In genomic region chr3:197942956-197943556, GRCh38 we compare ENCODE assay signal across 9 cellular contexts. TPM values are rescaled to one million over a fixed set of nuclear protein-coding genes. Genes with fewer than 3 reads are reported as not detected.
A peak's percentile ranks its signal among the peaks of the same experiment; 100 is the strongest.
DNase-seq lines count a peak whose midpoint lies in the region; ATAC-seq, FAIRE-seq and TF ChIP-seq lines count a peak whose summit lies in the region.
"Had no signal": no experiment of that assay in that cellular context is flagged by ENCODE, and none has a peak within 500 bp of the region (broad histone marks: within the 10 kb centered on the region; RNA-seq: fewer than 3 reads in every experiment).

No MANE protein-coding gene starts in this region.

- DNase-seq in NCI-H1436 (lab: John Stamatoyannopoulos, UW) (peak; percentile 56), NCI-H1436 treated with DMSO at 0.1 percent for 48 hours (lab: John Stamatoyannopoulos, UW) (no peak), H54 (ENCODE audit: insufficient read length, low spot score) (no peak), NCI-H526 treated with DMSO at 0.1 percent for 48 hours (lab: John Stamatoyannopoulos, UW) (peak; percentile 29), mesendoderm (peak; percentile 64), HK-2 (ENCODE audit: unreplicated experiment) (no peak)
- DNase-seq in central memory CD8-positive, alpha-beta T cell (ENCODE audit: low spot score in 2 of 2): no peak
- no peak for DNase-seq in activated CD4-positive, alpha-beta memory T cell treated with anti-CD3 and anti-CD28 coated beads for 36 hours

- no peak overlapping the region for H3K9ac ChIP-seq in mesendoderm (ENCODE audit: low read length)
- H3K9ac ChIP-seq: BLaER1 treated with 17β-estradiol and CSF1 and Interleukin-3, amounts not matched to agents 10 nM and 100 nM had no signal

- peaks cover 3% of the 10 kb centered on the region for H3K36me3 Mint-ChIP-seq in central memory CD8-positive, alpha-beta T cell (ENCODE audit: insufficient read depth)
- peaks cover 3% of the 10 kb centered on the region for H3K36me3 Mint-ChIP-seq in activated CD4-positive, alpha-beta memory T cell treated with anti-CD3 and anti-CD28 coated beads for 36 hours

- intact Hi-C loops in activated CD4-positive, alpha-beta memory T cell treated with anti-CD3 and anti-CD28 coated beads for 36 hours (cut with micrococcal nuclease): loop anchor here (1.0 kb wide), 1 partner anchor 37 kb away; no protein-coding TSS in a partner anchor

- no peak overlapping the region for H3K27ac Mint-ChIP-seq in central memory CD8-positive, alpha-beta T cell (ENCODE audit: low read depth)
- no peak overlapping the region for H3K27ac Mint-ChIP-seq in activated CD4-positive, alpha-beta memory T cell treated with anti-CD3 and anti-CD28 coated beads for 36 hours

- no peaks in the 10 kb centered on the region for H3K79me1 ChIP-seq in mesendoderm (ENCODE audit: low read length)

- H2BK5ac ChIP-seq in mesendoderm (ENCODE audit: low read length): no peak overlapping the region

- no peaks in the 10 kb centered on the region for H3K36me3 ChIP-seq in mesendoderm (ENCODE audit: control insufficient read depth, insufficient read depth, low read length)
- H3K36me3 ChIP-seq: BLaER1 treated with 17β-estradiol and CSF1 and Interleukin-3, amounts not matched to agents 10 nM and 100 nM had no signal

- no peak overlapping the region for H3K23ac ChIP-seq in mesendoderm (ENCODE audit: low read length)

- peak; percentile 99 for FAIRE-seq in H54 (lab: Jason Lieb, UNC)

- no peak overlapping the region for H2AK5ac ChIP-seq in mesendoderm (ENCODE audit: low read length)

- H2BK120ac ChIP-seq in mesendoderm (ENCODE audit: low read depth, low read length): no peak overlapping the region

- H3K27me3 Mint-ChIP-seq in central memory CD8-positive, alpha-beta T cell: no peaks in the 10 kb centered on the region
- H3K27me3 Mint-ChIP-seq in activated CD4-positive, alpha-beta memory T cell treated with anti-CD3 and anti-CD28 coated beads for 36 hours: no peaks in the 10 kb centered on the region

- TF ChIP-seq POLR2A in H54 (IDR thresholded peaks at IDR 0.05; ENCODE audit: low read depth, low read length): no peak

- ATAC-seq in central memory CD8-positive, alpha-beta T cell (replicated peaks; ENCODE audit: extremely low read depth, poor library complexity, severe bottlenecking): peak; percentile 62

- CTCF ChIA-PET in activated CD4-positive, alpha-beta memory T cell treated with anti-CD3 and anti-CD28 coated beads for 36 hours (lab: Charles Lee): interaction anchor here (0.6 to 3.9 kb wide), 12 partner anchors 9 to 138 kb away, joined by 3 to 44 read pairs (median 4); no protein-coding TSS in a partner anchor

- no peak overlapping the region for H3K56ac ChIP-seq in mesendoderm (ENCODE audit: low read length)

- no peak overlapping the region for H3K4ac ChIP-seq in mesendoderm (ENCODE audit: low read depth, low read length)

- H3K79me2 ChIP-seq in mesendoderm (ENCODE audit: control insufficient read depth, insufficient read depth, low read length): no peaks in the 10 kb centered on the region

- no peak overlapping the region for H4K8ac ChIP-seq in mesendoderm (ENCODE audit: low read depth, low read length)

- no peak overlapping the region for H3K4me3 Mint-ChIP-seq in central memory CD8-positive, alpha-beta T cell
- H3K4me3 Mint-ChIP-seq in activated CD4-positive, alpha-beta memory T cell treated with anti-CD3 and anti-CD28 coated beads for 36 hours: no peak overlapping the region

- no peak overlapping the region for H2BK15ac ChIP-seq in mesendoderm (replicated peaks; ENCODE audit: low read depth)

- no peak overlapping the region for H3K4me3 ChIP-seq in mesendoderm (ENCODE audit: low read length)
- H3K4me3 ChIP-seq: BLaER1 treated with 17β-estradiol and CSF1 and Interleukin-3, amounts not matched to agents 10 nM and 100 nM had no signal

- no CpG with 5 or more reads among the region's 2 CpGs for WGBS in mesendoderm (ENCODE audit: extremely low coverage, insufficient coverage, low lambda C conversion rate)

- H3K4me1 ChIP-seq in mesendoderm (ENCODE audit: control insufficient read depth, low read depth, low read length): no peaks in the 10 kb centered on the region
- H3K4me1 ChIP-seq: BLaER1 treated with 17β-estradiol and CSF1 and Interleukin-3, amounts not matched to agents 10 nM and 100 nM had no signal

- H3K9me3 Mint-ChIP-seq in central memory CD8-positive, alpha-beta T cell: no peaks in the 10 kb centered on the region
- no peaks in the 10 kb centered on the region for H3K9me3 Mint-ChIP-seq in activated CD4-positive, alpha-beta memory T cell treated with anti-CD3 and anti-CD28 coated beads for 36 hours

- no peaks in the 10 kb centered on the region for H3K4me1 Mint-ChIP-seq in central memory CD8-positive, alpha-beta T cell
- no peaks in the 10 kb centered on the region for H3K4me1 Mint-ChIP-seq in activated CD4-positive, alpha-beta memory T cell treated with anti-CD3 and anti-CD28 coated beads for 36 hours (ENCODE audit: low read depth)

- POLR2A ChIA-PET in activated CD4-positive, alpha-beta memory T cell treated with anti-CD3 and anti-CD28 coated beads for 36 hours (lab: Charles Lee): interaction anchor here (1.2 kb wide), 2 partner anchors 36 to 128 kb away, joined by 4 to 5 read pairs; no protein-coding TSS in a partner anchor

- no peaks in the 10 kb centered on the region for H3K27me3 ChIP-seq in mesendoderm (ENCODE audit: insufficient read depth, low read length, poor library complexity)
- H3K27me3 ChIP-seq: BLaER1 treated with 17β-estradiol and CSF1 and Interleukin-3, amounts not matched to agents 10 nM and 100 nM had no signal

- H3K18ac ChIP-seq in mesendoderm (ENCODE audit: low read length): no peak overlapping the region

- H3K27ac ChIP-seq in mesendoderm (ENCODE audit: low read depth, low read length): no peak overlapping the region
- H3K27ac ChIP-seq: BLaER1 treated with 17β-estradiol and CSF1 and Interleukin-3, amounts not matched to agents 10 nM and 100 nM had no signal

- no peak overlapping the region for H4K5ac ChIP-seq in mesendoderm (ENCODE audit: low read length)

- H3K4me2 ChIP-seq in mesendoderm (ENCODE audit: low read length): no peak overlapping the region
- H3K4me2 ChIP-seq: BLaER1 treated with 17β-estradiol and CSF1 and Interleukin-3, amounts not matched to agents 10 nM and 100 nM had no signal

RNA-seq across cellular contexts. Expression of gene RPL35A, which starts 6.9 kb away (rescaled TPM):
- polyA plus RNA-seq in mesendoderm (2013, experiment 1 of 2): 4,001 TPM
- 3,998 TPM for polyA plus RNA-seq in mesendoderm (2013, experiment 2 of 2)
- total RNA-seq in activated CD4-positive, alpha-beta memory T cell treated with anti-CD3 and anti-CD28 coated beads for 36 hours: 1,000 to 10,000 TPM; 1,575 to 1,587 TPM

RNA-seq across cellular contexts. Expression of gene LMLN, which starts 17.0 kb away (rescaled TPM):
- 2.6 TPM for polyA plus RNA-seq in mesendoderm (2013, experiment 1 of 2)
- polyA plus RNA-seq in mesendoderm (2013, experiment 2 of 2): 2.3 TPM
- 1 to 10 TPM; 3.6 to 3.8 TPM for total RNA-seq in activated CD4-positive, alpha-beta memory T cell treated with anti-CD3 and anti-CD28 coated beads for 36 hours

Comparison
In these comparisons a context has a peak if more than half of its experiments do, and no peak if none do; other contexts are left out.
1. DNase-seq: peak in NCI-H1436 (single experiment), NCI-H526 treated with DMSO at 0.1 percent for 48 hours (single experiment) and mesendoderm (single experiment); none in NCI-H1436 treated with DMSO at 0.1 percent for 48 hours (single experiment), H54 (single experiment), central memory CD8-positive, alpha-beta T cell (0 of 2), activated CD4-positive, alpha-beta memory T cell treated with anti-CD3 and anti-CD28 coated beads for 36 hours (single experiment) and HK-2 (single experiment).